ENCODE assay signal across 1 cellular context in the genomic region with DNA sequence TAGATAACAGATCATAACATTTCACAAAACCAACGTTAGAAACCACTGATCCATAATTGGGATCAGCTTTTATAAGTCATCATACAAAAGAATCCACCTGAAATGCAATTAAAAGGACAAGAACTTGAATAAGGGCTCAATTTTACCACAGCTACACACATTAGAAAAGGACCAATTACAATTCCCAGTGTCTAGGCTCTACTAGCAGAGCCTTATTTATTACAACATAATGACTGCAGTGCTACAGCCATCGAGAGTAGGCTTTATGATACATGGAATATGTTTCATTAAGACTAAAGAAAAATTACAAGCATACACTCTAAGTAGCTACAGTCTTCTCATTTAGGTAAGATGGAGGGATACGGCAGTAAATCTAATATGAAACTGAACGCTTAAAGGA.
TF ChIP-seq lines count a peak whose summit lies in the region.

No MANE protein-coding gene starts in this region.

TF ChIP-seq in HepG2, 621 proteins besides CTCF, POLR2A, EP300 and RAD21 (continued from another document):
- TF ChIP-seq NFAT5 (CRISPR knock-in tag; IDR thresholded peaks at IDR 0.05) (no peak), TBP (CRISPR knock-in tag; IDR thresholded peaks at IDR 0.05) (no peak), SNAPC2 (CRISPR knock-in tag; IDR thresholded peaks at IDR 0.05) (no peak), ZNF879 (CRISPR knock-in tag; IDR thresholded peaks at IDR 0.05) (no peak), AFF4 (CRISPR knock-in tag; IDR thresholded peaks at IDR 0.05) (no peak)
- TF ChIP-seq, protein P1, sequence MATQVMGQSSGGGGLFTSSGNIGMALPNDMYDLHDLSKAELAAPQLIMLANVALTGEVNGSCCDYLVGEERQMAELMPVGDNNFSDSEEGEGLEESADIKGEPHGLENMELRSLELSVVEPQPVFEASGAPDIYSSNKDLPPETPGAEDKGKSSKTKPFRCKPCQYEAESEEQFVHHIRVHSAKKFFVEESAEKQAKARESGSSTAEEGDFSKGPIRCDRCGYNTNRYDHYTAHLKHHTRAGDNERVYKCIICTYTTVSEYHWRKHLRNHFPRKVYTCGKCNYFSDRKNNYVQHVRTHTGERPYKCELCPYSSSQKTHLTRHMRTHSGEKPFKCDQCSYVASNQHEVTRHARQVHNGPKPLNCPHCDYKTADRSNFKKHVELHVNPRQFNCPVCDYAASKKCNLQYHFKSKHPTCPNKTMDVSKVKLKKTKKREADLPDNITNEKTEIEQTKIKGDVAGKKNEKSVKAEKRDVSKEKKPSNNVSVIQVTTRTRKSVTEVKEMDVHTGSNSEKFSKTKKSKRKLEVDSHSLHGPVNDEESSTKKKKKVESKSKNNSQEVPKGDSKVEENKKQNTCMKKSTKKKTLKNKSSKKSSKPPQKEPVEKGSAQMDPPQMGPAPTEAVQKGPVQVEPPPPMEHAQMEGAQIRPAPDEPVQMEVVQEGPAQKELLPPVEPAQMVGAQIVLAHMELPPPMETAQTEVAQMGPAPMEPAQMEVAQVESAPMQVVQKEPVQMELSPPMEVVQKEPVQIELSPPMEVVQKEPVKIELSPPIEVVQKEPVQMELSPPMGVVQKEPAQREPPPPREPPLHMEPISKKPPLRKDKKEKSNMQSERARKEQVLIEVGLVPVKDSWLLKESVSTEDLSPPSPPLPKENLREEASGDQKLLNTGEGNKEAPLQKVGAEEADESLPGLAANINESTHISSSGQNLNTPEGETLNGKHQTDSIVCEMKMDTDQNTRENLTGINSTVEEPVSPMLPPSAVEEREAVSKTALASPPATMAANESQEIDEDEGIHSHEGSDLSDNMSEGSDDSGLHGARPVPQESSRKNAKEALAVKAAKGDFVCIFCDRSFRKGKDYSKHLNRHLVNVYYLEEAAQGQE (IDR thresholded peaks at IDR 0.05; ENCODE audit: borderline replicate concordance in 1 of 2, low read depth in 1 of 2, low read length in 2 of 2), result no peak
TF ChIP-seq in HepG2: peak in this region for 0.
